8 cellular contexts compared by ENCODE assay signal in the genomic region with DNA sequence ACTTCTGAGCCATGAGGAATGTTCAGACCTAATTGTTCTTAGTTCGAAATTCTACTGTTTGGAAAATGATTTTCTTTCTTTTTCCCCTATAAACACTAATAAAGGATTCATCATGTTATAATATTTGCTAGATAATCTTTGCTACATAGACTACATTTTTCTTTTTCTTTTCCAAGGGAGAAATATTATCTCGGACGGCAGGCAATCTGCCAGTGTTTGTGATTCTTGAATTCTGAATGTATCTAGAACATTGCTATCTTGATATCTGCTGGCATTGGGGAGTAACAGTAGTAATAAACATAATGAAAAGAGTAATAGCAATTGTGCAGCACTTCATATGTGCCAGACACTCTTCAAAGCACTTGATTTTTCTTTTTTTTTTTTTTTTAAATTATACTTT.
"Had no signal": no experiment of that assay in that cellular context is flagged by ENCODE, and none has a peak within 500 bp of the region (broad histone marks: within the 10 kb centered on the region; RNA-seq: fewer than 3 reads in every experiment).

No MANE protein-coding gene starts in this region.

- H3K9me3 Mint-ChIP-seq: IgD-negative memory B cell had no signal

- H3K4me1 Mint-ChIP-seq: IgD-negative memory B cell had no signal

- DNase-seq: GM23248, GOT3, H7, HFFc6 had no signal

- ATAC-seq: HCT116, HepG2 had no signal

- H3K36me3 Mint-ChIP-seq: IgD-negative memory B cell had no signal

- H3K9me3 ChIP-seq: HAP-1 had no signal

- H3K9ac ChIP-seq: GM23248 had no signal

- H3K27me3 Mint-ChIP-seq: IgD-negative memory B cell had no signal

- H3K36me3 ChIP-seq: HAP-1 had no signal

- H3K27ac Mint-ChIP-seq: HFFc6, IgD-negative memory B cell had no signal

- H3K4me1 ChIP-seq: HAP-1 had no signal

- H3K4me3 ChIP-seq: GM23248, HAP-1 had no signal

- H3K4me3 Mint-ChIP-seq: HFFc6, IgD-negative memory B cell had no signal

- H2AFZ ChIP-seq: GM23248 had no signal
